8 cellular contexts compared by ENCODE assay signal in the genomic region with DNA sequence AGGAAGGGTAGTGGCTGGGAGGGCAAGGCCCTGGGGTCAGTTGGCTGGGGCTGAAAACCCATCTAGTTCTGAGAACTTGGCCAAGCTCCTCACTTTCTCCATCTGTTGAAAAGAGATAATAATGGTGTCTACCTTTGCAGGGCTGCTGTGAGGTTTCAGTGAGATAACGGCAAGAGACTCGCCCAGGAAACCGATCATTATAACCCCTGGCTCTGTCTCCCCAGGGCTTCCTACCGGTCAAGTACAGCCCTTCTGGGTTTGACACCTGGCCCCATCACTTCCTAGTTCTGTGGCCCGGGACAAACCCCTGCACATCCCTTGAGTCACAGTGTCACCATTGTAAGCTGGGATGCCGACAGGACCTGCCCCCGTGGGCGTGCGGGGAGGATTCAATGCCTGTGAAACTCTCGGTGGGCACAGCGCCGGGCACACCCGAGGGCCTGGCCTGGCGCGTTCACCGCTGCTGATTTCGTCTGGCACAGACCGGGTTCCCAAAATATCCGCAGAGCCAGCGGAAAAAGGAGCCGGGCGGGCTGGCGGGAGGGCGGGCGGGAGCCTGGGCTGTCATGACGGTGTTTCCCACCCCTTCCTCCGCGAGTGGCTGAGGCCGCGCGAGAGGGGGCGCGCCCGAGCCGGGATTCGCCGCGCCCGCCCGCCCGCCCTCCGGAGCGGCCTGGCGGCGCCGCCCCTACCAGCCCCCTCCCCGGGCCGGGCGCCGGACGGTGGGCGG. TPM values are rescaled to one million over a fixed set of nuclear protein-coding genes. Genes with fewer than 3 reads are reported as not detected.
A peak's percentile ranks its signal among the peaks of the same experiment; 100 is the strongest.
DNase-seq lines count a peak whose midpoint lies in the region; ATAC-seq and TF ChIP-seq lines count a peak whose summit lies in the region.

No MANE protein-coding gene starts in this region.

- H3K4me1 ChIP-seq in mucosa of descending colon (ENCODE audit: low read depth): peaks cover 28% of the 10 kb centered on the region

- H3K4me3 ChIP-seq in epithelial cell of esophagus (ENCODE audit: low read length) (peak overlapping the region; percentile 46), mucosa of descending colon (peak overlapping the region; percentile 19)

- no peaks in the 10 kb centered on the region for H3K36me3 ChIP-seq in mucosa of descending colon (ENCODE audit: low read depth)

- no peaks in the 10 kb centered on the region for H3K9me3 ChIP-seq in mucosa of descending colon

- ATAC-seq in GM18861 (IDR thresholded peaks at IDR 0.05; ENCODE audit: unreplicated experiment): peak; percentile 26
- peak; percentile 44 for ATAC-seq in HG03354 (IDR thresholded peaks at IDR 0.05; ENCODE audit: poor library complexity, severe bottlenecking, unreplicated experiment)
- ATAC-seq in mucosa of descending colon: peak; percentile 68

- DNase-seq in ACHN (peak; percentile 81), NOMO-1 treated with dmso at 0.1 percent for 144 hours (lab: John Stamatoyannopoulos, UW; ENCODE audit: unreplicated experiment) (peak; percentile 57), activated T-cell treated with anti-CD3 and anti-CD28 coated beads for 4 hours (peak; percentile 62), epithelial cell of esophagus (ENCODE audit: low read depth) (peak; percentile 78), mucosa of descending colon (peak; percentile 79 to 88 (median 82))
- DNase-seq in stimulated activated CD8-positive, alpha-beta memory T cell treated with anti-CD3 and anti-CD28 coated beads, Interleukin-4, amount 100 ng/mL, for 4 hours (ENCODE audit: low read depth in 2 of 2, low spot score in 1 of 2): peak; percentile 33 to 55

- TF ChIP-seq CTCF in epithelial cell of esophagus (IDR thresholded peaks at IDR 0.05; ENCODE audit: insufficient read depth, low read depth, low read length, missing control alignments): no peak
- no peak for TF ChIP-seq CTCF in mucosa of descending colon (IDR thresholded peaks at IDR 0.05)

- intact Hi-C loops in mucosa of descending colon (cut with DNase I, micrococcal nuclease): no loop called here

- in situ Hi-C loops in ACHN (cut with HindIII; ENCODE audit: low pct_ligation_motif_present, low pct_unique_long_range_greater_than_20kb, low sequenced_read_pairs): no loop called here

RNA-seq across cellular contexts. Expression of a gene that starts 4.5 kb away (rescaled TPM):
- total RNA-seq in mucosa of descending colon: 10 to 100 TPM; 39.9 to 42.9 (median 41.0) TPM

RNA-seq across cellular contexts. Expression of a gene that starts 23.7 kb away (rescaled TPM):
- total RNA-seq in mucosa of descending colon: 10 to 100 TPM; 29.4 to 37.7 (median 33.4) TPM

RNA-seq across cellular contexts. Expression of a gene that starts 48.1 kb away (rescaled TPM):
- total RNA-seq in mucosa of descending colon: 1 to 10 TPM in 2 of 3 donors, under 1 TPM in 1; 0.72 to 4.3 (median 1.6) TPM

Comparison
In these comparisons a context has a peak if more than half of its experiments do, and no peak if none do; other contexts are left out.
1. Peak in every context shown above with its lines: DNase-seq, ATAC-seq and H3K4me3 ChIP-seq.